8 cellular contexts compared by ENCODE assay signal in genomic region chr2:102619414-102620319, GRCh38. TPM values are rescaled to one million over a fixed set of nuclear protein-coding genes. Genes with fewer than 3 reads are reported as not detected.
DNase-seq lines count a peak whose midpoint lies in the region; ATAC-seq and TF ChIP-seq lines count a peak whose summit lies in the region.

TSS of gene SLC9A2 (plus strand) at chr2:102619553. CDS start at chr2:102619849, 296 bp downstream.

- H3K4me1 Mint-ChIP-seq in H9: peaks cover 15 to 17% of the 10 kb centered on the region in 2 experiments

- peaks cover 0 to 3% of the 10 kb centered on the region in 2 experiments; a peak in 1 of 5 replicates for H3K9me3 Mint-ChIP-seq in H9

- H3K56ac ChIP-seq in H9 (ENCODE audit: insufficient read length, low read depth, low read length): no peak within 1 kb of the TSS

- ATAC-seq in foreskin keratinocyte (peak; percentile 54), omental fat pad (ENCODE audit: low FRiP score) (peak; percentile 37), GM18909 (IDR thresholded peaks at IDR 0.05; ENCODE audit: poor library complexity, unreplicated experiment) (no peak)

- H2AK5ac ChIP-seq in H9 (ENCODE audit: insufficient read length, low read length): no peak within 1 kb of the TSS

- no peak within 1 kb of the TSS for H4K8ac ChIP-seq in H9 (replicated peaks; ENCODE audit: insufficient read length, low read depth, low read length)

- no peaks in the 10 kb centered on the region for H3K79me2 ChIP-seq in H9 (ENCODE audit: insufficient read depth, low read length)

- no peak for TF ChIP-seq CTCF in H9 (conservative IDR thresholded peaks at IDR 0.05)
- no peak for TF ChIP-seq CTCF in foreskin keratinocyte (conservative IDR thresholded peaks at IDR 0.05)
- no peak for TF ChIP-seq CTCF in omental fat pad (IDR thresholded peaks at IDR 0.05)

- H3K14ac ChIP-seq in H9 (ENCODE audit: insufficient read depth, low read length): peak within 1 kb of the TSS; percentile 36; the same call in 1 of the 2 replicates

- peak within 1 kb of the TSS; percentile 95 for H3K4me2 ChIP-seq in H9 (ENCODE audit: insufficient read depth, insufficient read length, low read length)

- H2BK15ac ChIP-seq in H9 (ENCODE audit: low read depth, low read length): no peak within 1 kb of the TSS

- H3K9ac ChIP-seq in H9 (ENCODE audit: extremely low read depth, insufficient read length, low read length): no peak within 1 kb of the TSS

- H3K4ac ChIP-seq in H9 (ENCODE audit: low read depth, low read length): no peak within 1 kb of the TSS

- H3K4me1 ChIP-seq in H9 (ENCODE audit: insufficient read depth, low read length) (peaks cover 2% of the 10 kb centered on the region; the same call in 1 of the 2 replicates), foreskin keratinocyte (no peaks in the 10 kb centered on the region)

- no peak within 1 kb of the TSS for H3K23ac ChIP-seq in H9 (ENCODE audit: insufficient read length, low read depth, low read length)

- peaks cover 83% of the 10 kb centered on the region for H3K27me3 Mint-ChIP-seq in H9 (ENCODE audit: low read depth)

- H2BK5ac ChIP-seq in H9 (ENCODE audit: insufficient read length, low read length): no peak within 1 kb of the TSS

- WGBS in H9 (ENCODE audit: extremely low coverage, insufficient read length, low lambda C conversion rate): no CpG with 5 or more reads among the region's 85 CpGs

- peaks cover 7% of the 10 kb centered on the region for H3K23me2 ChIP-seq in H9 (ENCODE audit: insufficient read length, low read depth, low read length, poor library complexity, severe bottlenecking)

- peaks cover 0 to 1% (median 0%) of the 10 kb centered on the region in 3 experiments; a peak in 1 of 7 replicates for H3K36me3 Mint-ChIP-seq in H9 (ENCODE audit: insufficient read depth in 1 of 3, low read depth in 3 of 3)

- H3K18ac ChIP-seq in H9 (ENCODE audit: insufficient read length, low read depth, low read length): no peak within 1 kb of the TSS

- peak; percentile 28 for DNase-seq in AG08396 (ENCODE audit: low spot score)
- peak; percentile 68 for DNase-seq in H9
- DNase-seq in activated CD4-positive, alpha-beta T cell treated with anti-CD3 and anti-CD28 coated beads, Interleukin-2, amount 50 U/mL, for 48 hours: peak; percentile 11 to 26
- peak in 1 of 2 donors; percentile 18 for DNase-seq in foreskin keratinocyte
- no peak for DNase-seq in omental fat pad (ENCODE audit: low spot score)
- no peak for DNase-seq in NCI-H82 treated with DMSO at 0.1 percent for 48 hours (lab: John Stamatoyannopoulos, UW; ENCODE audit: unreplicated experiment)
- no peak for DNase-seq in glomerular visceral epithelial cell (ENCODE audit: extremely low spot score)

- H2AFZ ChIP-seq in H9 (ENCODE audit: low read length): no peak within 1 kb of the TSS

- H4K91ac ChIP-seq in H9 (ENCODE audit: insufficient read length, low read depth, low read length): no peak within 1 kb of the TSS

- no peak within 1 kb of the TSS for H2BK12ac ChIP-seq in H9 (ENCODE audit: insufficient read length, low read depth, low read length)

- H3K27ac ChIP-seq in H9 (ENCODE audit: insufficient read length, low read depth, low read length): no peak within 1 kb of the TSS
- H3K27ac ChIP-seq in foreskin keratinocyte: peak within 1 kb of the TSS; percentile 66

- H3K9me3 ChIP-seq in H9 (ENCODE audit: control insufficient read depth, low read depth, low read length): no peaks in the 10 kb centered on the region

- H4K20me1 ChIP-seq in H9 (ENCODE audit: control insufficient read depth, insufficient read depth, insufficient read length): no peaks in the 10 kb centered on the region

- H2BK120ac ChIP-seq in H9 (ENCODE audit: low read depth, low read length, poor library complexity, severe bottlenecking): no peak within 1 kb of the TSS

- H3K4me3 Mint-ChIP-seq in H9: peak within 1 kb of the TSS; percentile 61 to 82

- H3K27me3 ChIP-seq in H9 (ENCODE audit: insufficient read depth, low read length): peaks cover 16% of the 10 kb centered on the region; the same call in 1 of the 2 replicates
- H3K27me3 ChIP-seq in foreskin keratinocyte: peaks cover 40% of the 10 kb centered on the region

- H3K79me1 ChIP-seq in H9 (ENCODE audit: insufficient read depth, low read depth, low read length, poor library complexity, severe bottlenecking): no peaks in the 10 kb centered on the region

- H3T11ph ChIP-seq in H9 (ENCODE audit: low read length): no peak within 1 kb of the TSS

- no peak within 1 kb of the TSS for H3K27ac Mint-ChIP-seq in H9

- no peak within 1 kb of the TSS for H4K5ac ChIP-seq in H9 (ENCODE audit: insufficient read length, low read depth, low read length)

- no peak within 1 kb of the TSS for H2BK20ac ChIP-seq in H9 (ENCODE audit: low read depth, low read length, poor library complexity, severe bottlenecking)

RNA-seq across cellular contexts. Expression of gene SLC9A2, which starts in this region (rescaled TPM):
- total RNA-seq in H9 (2021): 0.04 TPM in 2 replicates
- total RNA-seq in foreskin keratinocyte: 0.32 and 0.78 TPM in 2 replicates
- polyA plus RNA-seq in foreskin keratinocyte: 0.02 and 0.17 TPM in 2 replicates
- total RNA-seq in omental fat pad: under 1 TPM; 0.09 to 0.16 (median 0.12) TPM

Comparison
In these comparisons a context has a peak if more than half of its experiments do, and no peak if none do; other contexts are left out.
1. Peak in DNase-seq and H3K4me2 ChIP-seq in H9; RNA of the gene not detected or under 1 TPM.
2. Peak in ATAC-seq and H3K27ac ChIP-seq in foreskin keratinocyte; RNA of the gene not detected or under 1 TPM.
3. Peak in ATAC-seq in omental fat pad; RNA of the gene not detected or under 1 TPM.
4. DNase-seq: peak in AG08396 (single experiment) and activated CD4-positive, alpha-beta T cell treated with anti-CD3 and anti-CD28 coated beads, Interleukin-2, amount 50 U/mL, for 48 hours (2 of 2); none in omental fat pad (single experiment), NCI-H82 treated with DMSO at 0.1 percent for 48 hours (single experiment) and glomerular visceral epithelial cell (single experiment).